Comparison of ENCODE assay signal across 32 cellular contexts in genomic region chr6:157411368-157411767, GRCh38.
"Had no signal": no experiment of that assay in that cellular context is flagged by ENCODE, and none has a peak within 500 bp of the region (broad histone marks: within the 10 kb centered on the region; RNA-seq: fewer than 3 reads in every experiment).

No MANE protein-coding gene starts in this region.

- H3K4me1 ChIP-seq: adrenal gland, body of pancreas, colonic mucosa had no signal

- DNase-seq: activated CD4-positive, alpha-beta memory T cell treated with anti-CD3 and anti-CD28 coated beads, Interleukin-2, amount 10 ng/mL, durations not matched to agents 7 days and 5 days; activated CD4-positive, alpha-beta T cell treated with anti-CD3 and anti-CD28 coated beads for 1 hour; activated CD4-positive, alpha-beta T cell treated with anti-CD3 and anti-CD28 coated beads for 4 hours; activated CD4-positive, alpha-beta T cell treated with anti-CD3 and anti-CD28 coated beads, Interleukin-2, amount 10 ng/mL, durations not matched to agents 7 days and 5 days; activated CD4-positive, alpha-beta T cell treated with anti-CD3 and anti-CD28 coated beads, Interleukin-2, amount 50 U/mL, for 4 hours; activated CD8-positive, alpha-beta memory T cell treated with anti-CD3 and anti-CD28 coated beads, Interleukin-2, amount 10 ng/mL, durations not matched to agents 7 days and 5 days; activated CD8-positive, alpha-beta memory T cell treated with anti-CD3 and anti-CD28 coated beads, Interleukin-2, amount 50 U/mL, for 4 hours; activated effector memory CD4-positive, alpha-beta T cell treated with anti-CD3 and anti-CD28 coated beads, Interleukin-2, amount 50 U/mL, for 16 hours; activated naive CD4-positive, alpha-beta T cell treated with anti-CD3 and anti-CD28 coated beads for 36 hours; activated naive CD8-positive, alpha-beta T cell treated with anti-CD3 and anti-CD28 coated beads for 36 hours; activated naive CD8-positive, alpha-beta T cell treated with anti-CD3 and anti-CD28 coated beads, Interleukin-2, amount 50 U/mL, for 24 hours; activated T-cell treated with anti-CD3 and anti-CD28 coated beads, Interleukin-2, amount 50 U/mL, for 1 hour; activated T-cell treated with anti-CD3 and anti-CD28 coated beads, Interleukin-2, amount 50 U/mL, for 48 hours; adrenal gland; amygdala; aorta; body of pancreas; caudate nucleus; colonic mucosa; dorsolateral prefrontal cortex; effector memory CD4-positive, alpha-beta T cell; endodermal cell; foreskin fibroblast; T-helper 1 cell; T-helper 17 cell; T1000 had no signal

- H3K27me3 Mint-ChIP-seq: activated CD4-positive, alpha-beta memory T cell treated with anti-CD3 and anti-CD28 coated beads, Interleukin-2, amount 10 ng/mL, durations not matched to agents 7 days and 5 days; activated CD4-positive, alpha-beta T cell treated with anti-CD3 and anti-CD28 coated beads, Interleukin-2, amount 10 ng/mL, durations not matched to agents 7 days and 5 days; activated naive CD4-positive, alpha-beta T cell treated with anti-CD3 and anti-CD28 coated beads, Interleukin-2, amount 50 U/mL, for 24 hours; activated naive CD8-positive, alpha-beta T cell treated with anti-CD3 and anti-CD28 coated beads for 36 hours; activated naive CD8-positive, alpha-beta T cell treated with anti-CD3 and anti-CD28 coated beads, Interleukin-2, amount 50 U/mL, for 24 hours; dendritic cell treated with granulocyte-macrophage colony-stimulating factor and Interleukin-4, amounts not matched to agents 40 ng/mL and 50 ng/mL, for 4 days; T-helper 17 cell had no signal

- H3K4me1 Mint-ChIP-seq: activated CD4-positive, alpha-beta memory T cell treated with anti-CD3 and anti-CD28 coated beads, Interleukin-2, amount 10 ng/mL, durations not matched to agents 7 days and 5 days; activated CD4-positive, alpha-beta T cell treated with anti-CD3 and anti-CD28 coated beads, Interleukin-2, amount 10 ng/mL, durations not matched to agents 7 days and 5 days; activated CD8-positive, alpha-beta memory T cell treated with anti-CD3 and anti-CD28 coated beads, Interleukin-2, amount 10 ng/mL, durations not matched to agents 7 days and 5 days; activated naive CD4-positive, alpha-beta T cell treated with anti-CD3 and anti-CD28 coated beads, Interleukin-2, amount 50 U/mL, for 24 hours; activated naive CD8-positive, alpha-beta T cell treated with anti-CD3 and anti-CD28 coated beads for 36 hours; activated naive CD8-positive, alpha-beta T cell treated with anti-CD3 and anti-CD28 coated beads, Interleukin-2, amount 50 U/mL, for 24 hours; endodermal cell; T-helper 17 cell had no signal

- H3K9me3 Mint-ChIP-seq: activated CD4-positive, alpha-beta memory T cell treated with anti-CD3 and anti-CD28 coated beads, Interleukin-2, amount 10 ng/mL, durations not matched to agents 7 days and 5 days; activated naive CD4-positive, alpha-beta T cell treated with anti-CD3 and anti-CD28 coated beads for 36 hours; activated naive CD4-positive, alpha-beta T cell treated with anti-CD3 and anti-CD28 coated beads, Interleukin-2, amount 50 U/mL, for 24 hours; activated naive CD8-positive, alpha-beta T cell treated with anti-CD3 and anti-CD28 coated beads for 36 hours; activated naive CD8-positive, alpha-beta T cell treated with anti-CD3 and anti-CD28 coated beads, Interleukin-2, amount 50 U/mL, for 24 hours; activated T-helper 1 cell treated with anti-CD3 and anti-CD28 coated beads, Interleukin-12 subunit alpha, Interleukin-12 subunit beta, Interleukin-2, Interleukin-4 antibody, amounts not matched to agents 30 ng/mL and 10 ng/mL and 1 ng/mL, durations not matched to agents 14 hours and 24 hours and 36 hours; activated T-helper 2 cell treated with anti-CD3 and anti-CD28 coated beads, Interferon-gamma antibody, Interleukin-2, Interleukin-4, amounts not matched to agents 10 μg/mL and 5 μg/mL and 100 μg/mL, durations not matched to agents 14 hours and 24 hours and 36 hours; dendritic cell treated with granulocyte-macrophage colony-stimulating factor and Interleukin-4, amounts not matched to agents 40 ng/mL and 50 ng/mL, for 4 days; endodermal cell; T-helper 2 cell treated with Interferon-gamma antibody and Interleukin-4, amounts not matched to agents 5 μg/mL and 100 μg/mL, for 36 hours had no signal

- ATAC-seq: activated CD8-positive, alpha-beta memory T cell treated with anti-CD3 and anti-CD28 coated beads, Interleukin-2, amount 10 ng/mL, durations not matched to agents 7 days and 5 days; activated naive CD8-positive, alpha-beta T cell treated with anti-CD3 and anti-CD28 coated beads, Interleukin-2, amount 50 U/mL, for 24 hours; body of pancreas; esophagus mucosa; T-helper 17 cell had no signal

- H3K27me3 ChIP-seq: adrenal gland, body of pancreas, colonic mucosa, dorsolateral prefrontal cortex had no signal

- H3K27ac Mint-ChIP-seq: activated CD4-positive, alpha-beta memory T cell treated with anti-CD3 and anti-CD28 coated beads, Interleukin-2, amount 10 ng/mL, durations not matched to agents 7 days and 5 days; activated CD4-positive, alpha-beta T cell treated with anti-CD3 and anti-CD28 coated beads, Interleukin-2, amount 10 ng/mL, durations not matched to agents 7 days and 5 days; activated CD8-positive, alpha-beta memory T cell treated with anti-CD3 and anti-CD28 coated beads, Interleukin-2, amount 10 ng/mL, durations not matched to agents 7 days and 5 days; activated naive CD4-positive, alpha-beta T cell treated with anti-CD3 and anti-CD28 coated beads for 36 hours; activated naive CD4-positive, alpha-beta T cell treated with anti-CD3 and anti-CD28 coated beads, Interleukin-2, amount 50 U/mL, for 24 hours; activated naive CD8-positive, alpha-beta T cell treated with anti-CD3 and anti-CD28 coated beads for 36 hours; activated naive CD8-positive, alpha-beta T cell treated with anti-CD3 and anti-CD28 coated beads, Interleukin-2, amount 50 U/mL, for 24 hours; activated T-helper 1 cell treated with anti-CD3 and anti-CD28 coated beads, Interleukin-12 subunit alpha, Interleukin-12 subunit beta, Interleukin-2, Interleukin-4 antibody, amounts not matched to agents 30 ng/mL and 10 ng/mL and 1 ng/mL, durations not matched to agents 14 hours and 24 hours and 36 hours; activated T-helper 2 cell treated with anti-CD3 and anti-CD28 coated beads, Interferon-gamma antibody, Interleukin-2, Interleukin-4, amounts not matched to agents 10 μg/mL and 5 μg/mL and 100 μg/mL, durations not matched to agents 14 hours and 24 hours and 36 hours; dendritic cell treated with granulocyte-macrophage colony-stimulating factor and Interleukin-4, amounts not matched to agents 40 ng/mL and 50 ng/mL, for 4 days; endodermal cell; T-helper 17 cell; T-helper 2 cell treated with Interferon-gamma antibody and Interleukin-4, amounts not matched to agents 5 μg/mL and 100 μg/mL, for 36 hours had no signal

- H3K36me3 Mint-ChIP-seq: activated naive CD4-positive, alpha-beta T cell treated with anti-CD3 and anti-CD28 coated beads, Interleukin-2, amount 50 U/mL, for 24 hours had no signal

- H3K4me3 ChIP-seq: adrenal gland, body of pancreas, colonic mucosa, dorsolateral prefrontal cortex had no signal

- H3K4me3 Mint-ChIP-seq: activated CD4-positive, alpha-beta memory T cell treated with anti-CD3 and anti-CD28 coated beads, Interleukin-2, amount 10 ng/mL, durations not matched to agents 7 days and 5 days; activated CD4-positive, alpha-beta T cell treated with anti-CD3 and anti-CD28 coated beads, Interleukin-2, amount 10 ng/mL, durations not matched to agents 7 days and 5 days; activated CD8-positive, alpha-beta memory T cell treated with anti-CD3 and anti-CD28 coated beads, Interleukin-2, amount 10 ng/mL, durations not matched to agents 7 days and 5 days; activated naive CD4-positive, alpha-beta T cell treated with anti-CD3 and anti-CD28 coated beads for 36 hours; activated naive CD4-positive, alpha-beta T cell treated with anti-CD3 and anti-CD28 coated beads, Interleukin-2, amount 50 U/mL, for 24 hours; activated naive CD8-positive, alpha-beta T cell treated with anti-CD3 and anti-CD28 coated beads for 36 hours; activated naive CD8-positive, alpha-beta T cell treated with anti-CD3 and anti-CD28 coated beads, Interleukin-2, amount 50 U/mL, for 24 hours; activated T-helper 1 cell treated with anti-CD3 and anti-CD28 coated beads, Interleukin-12 subunit alpha, Interleukin-12 subunit beta, Interleukin-2, Interleukin-4 antibody, amounts not matched to agents 30 ng/mL and 10 ng/mL and 1 ng/mL, durations not matched to agents 14 hours and 24 hours and 36 hours; dendritic cell treated with granulocyte-macrophage colony-stimulating factor and Interleukin-4, amounts not matched to agents 40 ng/mL and 50 ng/mL, for 4 days; endodermal cell; T-helper 17 cell; T-helper 2 cell treated with Interferon-gamma antibody and Interleukin-4, amounts not matched to agents 5 μg/mL and 100 μg/mL, for 36 hours had no signal

- H3K27ac ChIP-seq: adrenal gland, body of pancreas, colonic mucosa had no signal
